In genomic region chr10:114735946-114736345, GRCh38 we compare ENCODE assay signal across 27 cellular contexts.
"Had no signal": no experiment of that assay in that cellular context is flagged by ENCODE, and none has a peak within 500 bp of the region (broad histone marks: within the 10 kb centered on the region; RNA-seq: fewer than 3 reads in every experiment).

No MANE protein-coding gene starts in this region.

- H3K4me1 ChIP-seq: neural progenitor cell, parathyroid adenoma, psoas muscle, sigmoid colon, stomach, tibial nerve, upper lobe of left lung, vagina had no signal

- ATAC-seq: natural killer cell treated with Interleukin-12 subunit alpha and Interleukin-12 subunit beta and Interleukin-15 and Interleukin-18, amount 100 ng/mL, for 72 hours; psoas muscle; right cardiac atrium; right lobe of liver; stimulated activated effector memory CD8-positive, alpha-beta T cell treated with anti-CD3 and anti-CD28 coated beads, Interleukin-12 subunit alpha, Interleukin-12 subunit beta, amount 100 ng/mL, for 72 hours; stimulated activated naive B cell treated with anti-CD40 and anti-IgM and Interleukin-4, amounts not matched to agents 10 μg/mL and 1 μg/mL and 100 μg/mL, for 72 hours had no signal

- H3K9me3 ChIP-seq: ovary, psoas muscle, right lobe of liver, sigmoid colon, stomach, thoracic aorta, thyroid gland, tibial nerve, upper lobe of left lung, vagina had no signal

- H3K27ac Mint-ChIP-seq: natural killer cell treated with Interleukin-12 subunit alpha and Interleukin-12 subunit beta and Interleukin-15 and Interleukin-18, amount 100 ng/mL, for 72 hours; neural progenitor cell; progenitor cell of endocrine pancreas; stimulated activated effector memory CD8-positive, alpha-beta T cell treated with anti-CD3 and anti-CD28 coated beads, Interleukin-12 subunit alpha, Interleukin-12 subunit beta, amount 100 ng/mL, for 72 hours; stimulated activated naive B cell treated with anti-CD40 and anti-IgM and Interleukin-4, amounts not matched to agents 10 μg/mL and 1 μg/mL and 100 μg/mL, for 72 hours; stimulated activated naive CD8-positive, alpha-beta T cell treated with anti-CD3 and anti-CD28 coated beads, Interleukin-15, Interleukin-2, amounts not matched to agents 100 ng/mL and 50 ng/mL, for 24 hours had no signal

- DNase-seq: occipital lobe; ovary; posterior cingulate gyrus; psoas muscle; right cardiac atrium; right lobe of liver; sigmoid colon; small intestine; stimulated activated CD4-positive, alpha-beta T cell treated with anti-CD3 and anti-CD28 coated beads, Interleukin-15, amount 100 ng/mL, for 24 hours; stimulated activated CD4-positive, alpha-beta T cell treated with anti-CD3 and anti-CD28 coated beads, Interleukin-2, amount 100 ng/mL, for 24 hours; stimulated activated CD4-positive, alpha-beta T cell treated with anti-CD3 and anti-CD28 coated beads, Interleukin-2, amount 100 ng/mL, for 48 hours; stimulated activated CD4-positive, alpha-beta T cell treated with anti-CD3 and anti-CD28 coated beads, Interleukin-4, amount 100 ng/mL, for 24 hours; stimulated activated naive B cell treated with anti-CD40 and anti-IgM and Interleukin-4, amounts not matched to agents 10 μg/mL and 1 μg/mL and 100 μg/mL, for 72 hours; stimulated activated naive CD4-positive, alpha-beta T cell treated with Interleukin-2 at 50 U/mL for 16 hours; stomach; thyroid gland; trophoblast cell had no signal

- H3K4me1 Mint-ChIP-seq: stimulated activated effector memory CD8-positive, alpha-beta T cell treated with anti-CD3 and anti-CD28 coated beads, Interleukin-12 subunit alpha, Interleukin-12 subunit beta, amount 100 ng/mL, for 72 hours; stimulated activated naive B cell treated with anti-CD40 and anti-IgM and Interleukin-4, amounts not matched to agents 10 μg/mL and 1 μg/mL and 100 μg/mL, for 72 hours had no signal

- H3K9me3 Mint-ChIP-seq: natural killer cell treated with Interleukin-12 subunit alpha and Interleukin-12 subunit beta and Interleukin-15 and Interleukin-18, amount 100 ng/mL, for 72 hours; neural progenitor cell; stimulated activated effector memory CD8-positive, alpha-beta T cell treated with anti-CD3 and anti-CD28 coated beads, Interleukin-12 subunit alpha, Interleukin-12 subunit beta, amount 100 ng/mL, for 72 hours; stimulated activated naive B cell treated with anti-CD40 and anti-IgM and Interleukin-4, amounts not matched to agents 10 μg/mL and 1 μg/mL and 100 μg/mL, for 72 hours; stimulated activated naive CD8-positive, alpha-beta T cell treated with anti-CD3 and anti-CD28 coated beads, Interleukin-15, Interleukin-2, amounts not matched to agents 100 ng/mL and 50 ng/mL, for 24 hours had no signal

- H3K27ac ChIP-seq: neural progenitor cell, ovary, parathyroid adenoma, psoas muscle, right lobe of liver, sigmoid colon, stomach, thoracic aorta, thyroid gland, tibial nerve, upper lobe of left lung, vagina had no signal

- H3K4me3 Mint-ChIP-seq: natural killer cell treated with Interleukin-12 subunit alpha and Interleukin-12 subunit beta and Interleukin-15 and Interleukin-18, amount 100 ng/mL, for 72 hours; neural progenitor cell; stimulated activated effector memory CD8-positive, alpha-beta T cell treated with anti-CD3 and anti-CD28 coated beads, Interleukin-12 subunit alpha, Interleukin-12 subunit beta, amount 100 ng/mL, for 72 hours; stimulated activated naive B cell treated with anti-CD40 and anti-IgM and Interleukin-4, amounts not matched to agents 10 μg/mL and 1 μg/mL and 100 μg/mL, for 72 hours; stimulated activated naive CD8-positive, alpha-beta T cell treated with anti-CD3 and anti-CD28 coated beads, Interleukin-15, Interleukin-2, amounts not matched to agents 100 ng/mL and 50 ng/mL, for 24 hours had no signal

- H3K36me3 ChIP-seq: neural progenitor cell, ovary, right lobe of liver, sigmoid colon, stomach, thoracic aorta, thyroid gland, tibial nerve, upper lobe of left lung, vagina had no signal

- H3K4me3 ChIP-seq: neural progenitor cell, ovary, psoas muscle, right lobe of liver, sigmoid colon, stomach, thoracic aorta, thyroid gland, tibial nerve, upper lobe of left lung, vagina had no signal

- H3K36me3 Mint-ChIP-seq: natural killer cell treated with Interleukin-12 subunit alpha and Interleukin-12 subunit beta and Interleukin-15 and Interleukin-18, amount 100 ng/mL, for 72 hours; neural progenitor cell; stimulated activated effector memory CD8-positive, alpha-beta T cell treated with anti-CD3 and anti-CD28 coated beads, Interleukin-12 subunit alpha, Interleukin-12 subunit beta, amount 100 ng/mL, for 72 hours; stimulated activated naive B cell treated with anti-CD40 and anti-IgM and Interleukin-4, amounts not matched to agents 10 μg/mL and 1 μg/mL and 100 μg/mL, for 72 hours had no signal

- H3K27me3 ChIP-seq: neural progenitor cell, ovary, right lobe of liver, sigmoid colon, stomach, thyroid gland, tibial nerve, upper lobe of left lung, vagina had no signal
